Comparison of ENCODE assay signal across 8 cellular contexts in the genomic region with DNA sequence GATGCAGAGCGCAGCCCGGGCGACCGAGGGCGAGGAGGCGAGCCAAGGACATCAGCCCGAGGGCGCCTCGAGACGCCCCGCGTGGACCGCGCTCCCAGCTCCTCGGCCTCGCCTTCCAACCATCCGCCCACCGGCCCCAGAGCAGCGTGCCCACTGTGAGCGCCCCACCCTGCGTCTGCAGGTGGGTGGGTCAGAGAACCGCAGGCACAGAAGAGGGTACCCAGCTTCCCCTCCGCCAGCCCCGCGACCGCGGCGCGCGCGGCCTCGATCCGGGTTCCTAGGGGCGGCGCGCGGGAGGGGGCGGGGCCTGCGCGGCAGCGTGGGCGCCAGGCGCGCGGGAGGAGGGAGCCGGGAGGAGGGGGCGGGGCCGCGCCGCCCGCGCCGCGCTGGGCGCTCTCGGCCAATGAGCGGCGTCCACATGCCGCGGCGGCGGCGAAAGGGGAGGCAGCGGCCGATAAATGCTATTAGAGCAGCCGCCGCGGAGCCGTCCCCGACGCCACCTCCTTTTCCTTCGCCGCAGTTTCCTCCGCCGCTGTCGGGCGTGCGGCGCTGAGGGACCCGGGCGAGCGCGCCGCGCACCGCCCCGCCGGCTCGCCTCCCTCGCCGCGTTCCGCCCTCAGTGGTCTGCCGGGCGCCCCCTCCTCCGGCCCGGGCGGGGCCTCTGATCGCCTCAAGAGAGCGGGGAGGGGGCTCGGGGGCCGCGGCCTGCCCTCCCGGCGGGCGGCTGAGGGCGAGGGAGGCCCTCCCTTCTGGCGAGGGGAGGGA. TPM values are rescaled to one million over a fixed set of nuclear protein-coding genes. Genes with fewer than 3 reads are reported as not detected.
DNase-seq lines count a peak whose midpoint lies in the region; ATAC-seq lines count a peak whose summit lies in the region.

Gene ATP2A2, plus strand, starts transcription at position 464 of the 765 bp plus-strand sequence. CDS start 543 bp downstream, outside the sequence.

- peaks cover 8% of the 10 kb centered on the region for H3K79me1 ChIP-seq in mesendoderm (ENCODE audit: low read length)

- H3K9ac ChIP-seq in NT2/D1 (ENCODE audit: insufficient read length, low read depth), result peak within 1 kb of the TSS; percentile 99
- peak within 1 kb of the TSS; percentile 92 for H3K9ac ChIP-seq in endocrine pancreas (ENCODE audit: control insufficient read depth, insufficient read depth, low read length)
- H3K9ac ChIP-seq in mesendoderm (ENCODE audit: low read length), result peak within 1 kb of the TSS; percentile 100

- H4K5ac ChIP-seq in mesendoderm (ENCODE audit: low read length), result no peak within 1 kb of the TSS

- peak within 1 kb of the TSS; percentile 100 for H3K56ac ChIP-seq in mesendoderm (ENCODE audit: low read length)

- peak within 1 kb of the TSS; percentile 99 for H3K27ac ChIP-seq in mesendoderm (ENCODE audit: low read depth, low read length)

- no peak within 1 kb of the TSS for H2BK120ac ChIP-seq in mesendoderm (ENCODE audit: low read depth, low read length)

- no peaks in the 10 kb centered on the region for H3K27me3 ChIP-seq in NT2/D1 (ENCODE audit: insufficient read depth, insufficient read length)
- no peaks in the 10 kb centered on the region for H3K27me3 ChIP-seq in endocrine pancreas (ENCODE audit: control insufficient read depth, insufficient read depth, low read length)
- no peaks in the 10 kb centered on the region for H3K27me3 ChIP-seq in mesendoderm (ENCODE audit: insufficient read depth, low read length, poor library complexity)

- H2AK5ac ChIP-seq in mesendoderm (ENCODE audit: low read length), result no peak within 1 kb of the TSS

- DNase-seq in COR-L47 (lab: John Stamatoyannopoulos, UW) (peak; percentile 93), HUDEP-2 (lab: John Stamatoyannopoulos, UW; ENCODE audit: unreplicated experiment in 76 of 76) (peak in 72 of 76 experiments; percentile 34 to 87 (median 74)), NT2/D1 (ENCODE audit: low read depth, low spot score) (peak; percentile 77), mesendoderm (peak; percentile 90)
- peak; percentile 75 to 82 (median 79) for DNase-seq in activated CD8-positive, alpha-beta memory T cell treated with anti-CD3 and anti-CD28 coated beads for 48 hours (ENCODE audit: low read depth in 2 of 3, low spot score in 2 of 3)
- peak; percentile 87 for DNase-seq in stimulated activated CD8-positive, alpha-beta memory T cell treated with anti-CD3 and anti-CD28 coated beads, Interleukin-12 subunit alpha, Interleukin-12 subunit beta, amount 100 ng/mL, for 4 hours (ENCODE audit: low read depth)

- peak within 1 kb of the TSS; percentile 96 for H3K18ac ChIP-seq in mesendoderm (ENCODE audit: low read length)

- no CpG with 5 or more reads among the region's 108 CpGs for WGBS in mesendoderm (ENCODE audit: extremely low coverage, insufficient coverage, low lambda C conversion rate)

- H3K36me3 ChIP-seq in NT2/D1 (ENCODE audit: insufficient read depth, insufficient read length, low read length), result peaks cover 35% of the 10 kb centered on the region
- H3K36me3 ChIP-seq in endocrine pancreas (ENCODE audit: control insufficient read depth, insufficient read depth, low read length), result no peaks in the 10 kb centered on the region
- peaks cover 3% of the 10 kb centered on the region for H3K36me3 ChIP-seq in mesendoderm (ENCODE audit: control insufficient read depth, insufficient read depth, low read length)

- H3K4me1 ChIP-seq in NT2/D1 (ENCODE audit: insufficient read depth, insufficient read length), result peaks cover 2% of the 10 kb centered on the region
- peaks cover 27% of the 10 kb centered on the region for H3K4me1 ChIP-seq in endocrine pancreas (ENCODE audit: control insufficient read depth, insufficient read depth, low read length)
- peaks cover 5% of the 10 kb centered on the region for H3K4me1 ChIP-seq in mesendoderm (ENCODE audit: control insufficient read depth, low read depth, low read length)

- H3K9me3 ChIP-seq in NT2/D1 (ENCODE audit: insufficient read depth, low read length) (no peaks in the 10 kb centered on the region), endocrine pancreas (ENCODE audit: control insufficient read depth, low read length) (no peaks in the 10 kb centered on the region)

- H3K4me3 ChIP-seq in NT2/D1 (ENCODE audit: insufficient read length, low read depth), result peak within 1 kb of the TSS; percentile 90
- H3K4me3 ChIP-seq in endocrine pancreas (ENCODE audit: control insufficient read depth, insufficient read depth, low read length), result peak within 1 kb of the TSS; percentile 99
- H3K4me3 ChIP-seq in mesendoderm (ENCODE audit: low read length), result peak within 1 kb of the TSS; percentile 99

- no peak within 1 kb of the TSS for H2BK15ac ChIP-seq in mesendoderm (replicated peaks; ENCODE audit: low read depth)

- peak within 1 kb of the TSS; percentile 85 for H2BK5ac ChIP-seq in mesendoderm (ENCODE audit: low read length)

- no peak within 1 kb of the TSS for H4K8ac ChIP-seq in mesendoderm (ENCODE audit: low read depth, low read length)

- peak; percentile 55 for ATAC-seq in GM21367 (IDR thresholded peaks at IDR 0.05; ENCODE audit: unreplicated experiment)

- H3K4ac ChIP-seq in mesendoderm (ENCODE audit: low read depth, low read length), result peak within 1 kb of the TSS; percentile 88

- peak within 1 kb of the TSS; percentile 84 for H3K23ac ChIP-seq in mesendoderm (ENCODE audit: low read length)

- peaks cover 35% of the 10 kb centered on the region for H3K79me2 ChIP-seq in mesendoderm (ENCODE audit: control insufficient read depth, insufficient read depth, low read length)

- H3K4me2 ChIP-seq in mesendoderm (ENCODE audit: low read length), result peak within 1 kb of the TSS; percentile 78

RNA-seq across cellular contexts. Expression of gene ATP2A2, which starts in this region (rescaled TPM):
- 127 TPM for polyA plus RNA-seq in mesendoderm (2013, experiment 1 of 2)
- polyA plus RNA-seq in mesendoderm (2013, experiment 2 of 2), result 126 TPM

Comparison
In these comparisons a context has a peak if more than half of its experiments do, and no peak if none do; other contexts are left out.
1. Peak in every context shown above with its lines: DNase-seq, ATAC-seq, H3K4me3 ChIP-seq and H3K27ac ChIP-seq.